In the genomic region with DNA sequence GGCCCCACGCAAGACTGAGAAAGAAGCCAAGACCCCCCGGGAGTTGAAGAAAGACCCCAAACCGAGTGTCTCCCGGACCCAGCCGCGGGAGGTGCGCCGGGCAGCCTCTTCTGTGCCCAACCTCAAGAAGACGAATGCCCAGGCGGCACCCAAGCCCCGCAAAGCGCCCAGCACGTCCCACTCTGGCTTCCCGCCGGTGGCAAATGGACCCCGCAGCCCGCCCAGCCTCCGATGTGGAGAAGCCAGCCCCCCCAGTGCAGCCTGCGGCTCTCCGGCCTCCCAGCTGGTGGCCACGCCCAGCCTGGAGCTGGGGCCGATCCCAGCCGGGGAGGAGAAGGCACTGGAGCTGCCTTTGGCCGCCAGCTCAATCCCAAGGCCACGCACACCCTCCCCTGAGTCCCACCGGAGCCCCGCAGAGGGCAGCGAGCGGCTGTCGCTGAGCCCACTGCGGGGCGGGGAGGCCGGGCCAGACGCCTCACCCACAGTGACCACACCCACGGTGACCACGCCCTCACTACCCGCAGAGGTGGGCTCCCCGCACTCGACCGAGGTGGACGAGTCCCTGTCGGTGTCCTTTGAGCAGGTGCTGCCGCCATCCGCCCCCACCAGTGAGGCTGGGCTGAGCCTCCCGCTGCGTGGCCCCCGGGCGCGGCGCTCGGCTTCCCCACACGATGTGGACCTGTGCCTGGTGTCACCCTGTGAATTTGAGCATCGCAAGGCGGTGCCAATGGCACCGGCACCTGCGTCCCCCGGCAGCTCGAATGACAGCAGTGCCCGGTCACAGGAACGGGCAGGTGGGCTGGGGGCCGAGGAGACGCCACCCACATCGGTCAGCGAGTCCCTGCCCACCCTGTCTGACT, we compare ENCODE assay signal across 24 cellular contexts. TPM values are rescaled to one million over a fixed set of nuclear protein-coding genes. Genes with fewer than 3 reads are reported as not detected.
A peak's percentile ranks its signal among the peaks of the same experiment; 100 is the strongest.
DNase-seq lines count a peak whose midpoint lies in the region; ATAC-seq, FAIRE-seq and TF ChIP-seq lines count a peak whose summit lies in the region.
"Had no signal": no experiment of that assay in that cellular context is flagged by ENCODE, and none has a peak within 500 bp of the region (broad histone marks: within the 10 kb centered on the region; RNA-seq: fewer than 3 reads in every experiment).

No MANE protein-coding gene starts in this region.

- H3K9ac ChIP-seq in endothelial cell of umbilical vein (replicated peaks; ENCODE audit: extremely low read depth, insufficient read depth, low read length) = no peak overlapping the region
- H3K9ac ChIP-seq: BLaER1, GM23248, KMS-11 had no signal

- peaks cover 49% of the 10 kb centered on the region for H3K36me3 Mint-ChIP-seq in WTC11
- peaks cover 65% of the 10 kb centered on the region for H3K36me3 Mint-ChIP-seq in stimulated activated memory B cell treated with anti-CD40 and anti-IgM and Interleukin-4, amounts not matched to agents 10 μg/mL and 1 μg/mL and 100 μg/mL, for 72 hours

- no peak for FAIRE-seq in endothelial cell of umbilical vein (lab: Jason Lieb, UNC)
- FAIRE-seq: GM12892 had no signal

- no peaks in the 10 kb centered on the region for H3K9me3 ChIP-seq in endothelial cell of umbilical vein (replicated peaks; ENCODE audit: control insufficient read depth, insufficient read depth, low read length)
- H3K9me3 ChIP-seq: Caco-2, Peyer's patch, SJSA1 had no signal

- no peak overlapping the region for H2AFZ ChIP-seq in endothelial cell of umbilical vein (ENCODE audit: low read depth, low read length)
- H2AFZ ChIP-seq: GM23248 had no signal

- dilution Hi-C loops in endothelial cell of umbilical vein (cut with MboI; ENCODE audit: extremely low pct_ligation_motif_present, low sequenced_read_pairs) = no loop called here

- no peak for TF ChIP-seq POLR2A in endothelial cell of umbilical vein (IDR thresholded peaks at IDR 0.05; ENCODE audit: low read depth, low read length)

- intact Hi-C loops in endothelial cell of umbilical vein (cut with micrococcal nuclease) = no loop called here

- CTCF ChIA-PET in WTC11 (lab: Charles Lee) (interaction anchor here (0.9 to 2.4 kb wide), 5 partner anchors 13 to 48 kb away, joined by 3 to 16 read pairs (median 7); no protein-coding TSS in a partner anchor), endothelial cell of umbilical vein (lab: Charles Lee) (interaction anchor here (0.9 to 3.3 kb wide), 2 partner anchors 23 to 39 kb away, joined by 3 to 20 read pairs; no protein-coding TSS in a partner anchor)

- H3K4me3 Mint-ChIP-seq in WTC11 = no peak overlapping the region
- H3K4me3 Mint-ChIP-seq in stimulated activated memory B cell treated with anti-CD40 and anti-IgM and Interleukin-4, amounts not matched to agents 10 μg/mL and 1 μg/mL and 100 μg/mL, for 72 hours = no peak overlapping the region
- H3K4me3 Mint-ChIP-seq: CD4-positive, alpha-beta memory T cell had no signal

- H3K36me3 ChIP-seq in H7 (replicated peaks; ENCODE audit: control insufficient read depth, insufficient read depth, low read length) (peaks cover 31% of the 10 kb centered on the region), endothelial cell of umbilical vein (ENCODE audit: control insufficient read depth in 2 of 2, extremely low read depth in 1 of 2, insufficient read depth in 2 of 2, low read length in 2 of 2) (peaks cover 41 to 52% of the 10 kb centered on the region in 2 experiments)

- H3K27ac Mint-ChIP-seq in WTC11 = no peak overlapping the region
- H3K27ac Mint-ChIP-seq in stimulated activated memory B cell treated with anti-CD40 and anti-IgM and Interleukin-4, amounts not matched to agents 10 μg/mL and 1 μg/mL and 100 μg/mL, for 72 hours = no peak overlapping the region
- H3K27ac Mint-ChIP-seq: CD4-positive, alpha-beta memory T cell had no signal

- TF ChIP-seq CTCF in WTC11 (IDR thresholded peaks at IDR 0.05) (0 out of 2 replicates have a peak, but pooled peaks have one; percentile 4), endothelial cell of umbilical vein (IDR thresholded peaks at IDR 0.05; ENCODE audit: extremely low read depth in 1 of 2, insufficient read depth in 1 of 2, low read depth in 1 of 2, low read length in 2 of 2) (no peak)

- H3K4me1 ChIP-seq in endothelial cell of umbilical vein (ENCODE audit: control insufficient read depth, extremely low read depth, insufficient read depth, low read length) = peaks cover 8% of the 10 kb centered on the region
- H3K4me1 ChIP-seq: Caco-2, HAP-1 had no signal

- no peaks in the 10 kb centered on the region for H3K27me3 Mint-ChIP-seq in WTC11 (ENCODE audit: low read depth)
- no peaks in the 10 kb centered on the region for H3K27me3 Mint-ChIP-seq in stimulated activated memory B cell treated with anti-CD40 and anti-IgM and Interleukin-4, amounts not matched to agents 10 μg/mL and 1 μg/mL and 100 μg/mL, for 72 hours
- H3K27me3 Mint-ChIP-seq: CD4-positive, alpha-beta memory T cell had no signal

- H3K9me3 Mint-ChIP-seq in WTC11 = no peaks in the 10 kb centered on the region
- no peaks in the 10 kb centered on the region for H3K9me3 Mint-ChIP-seq in stimulated activated memory B cell treated with anti-CD40 and anti-IgM and Interleukin-4, amounts not matched to agents 10 μg/mL and 1 μg/mL and 100 μg/mL, for 72 hours

- ATAC-seq in WTC11 (no peak), GM21576 (IDR thresholded peaks at IDR 0.05; ENCODE audit: unreplicated experiment) (no peak)
- ATAC-seq in stimulated activated memory B cell treated with anti-CD40 and anti-IgM and Interleukin-4, amounts not matched to agents 10 μg/mL and 1 μg/mL and 100 μg/mL, for 72 hours = peak; percentile 36

- no peaks in the 10 kb centered on the region for H3K4me1 Mint-ChIP-seq in WTC11
- H3K4me1 Mint-ChIP-seq in stimulated activated memory B cell treated with anti-CD40 and anti-IgM and Interleukin-4, amounts not matched to agents 10 μg/mL and 1 μg/mL and 100 μg/mL, for 72 hours = peaks cover 22% of the 10 kb centered on the region

- no peak overlapping the region for H3K4me2 ChIP-seq in endothelial cell of umbilical vein (ENCODE audit: insufficient read depth, low read length)
- H3K4me2 ChIP-seq: BLaER1, KMS-11 had no signal

- no peaks in the 10 kb centered on the region for H3K9me1 ChIP-seq in endothelial cell of umbilical vein (replicated peaks; ENCODE audit: control insufficient read depth, extremely low read depth, insufficient read depth, low read length)

- POLR2A ChIA-PET in WTC11 (lab: Charles Lee) (no interaction called here), endothelial cell of umbilical vein (lab: Charles Lee) (no interaction called here)

- TSS peak; percentile 17 for BruUV-seq in endothelial cell of umbilical vein (replicated peaks; lab: Mats Ljungman, UMichigan)

- no peak overlapping the region for H3K27ac ChIP-seq in endothelial cell of umbilical vein (ENCODE audit: insufficient read depth, low read depth, low read length)
- H3K27ac ChIP-seq: BLaER1, GM23248, KMS-11, Peyer's patch, SJSA1 had no signal

- no peaks in the 10 kb centered on the region for H3K27me3 ChIP-seq in H7 (ENCODE audit: control insufficient read depth, insufficient read depth, low read length)
- no peaks in the 10 kb centered on the region for H3K27me3 ChIP-seq in endothelial cell of umbilical vein (ENCODE audit: control insufficient read depth in 2 of 2, insufficient read depth in 2 of 2, low read length in 2 of 2)
- H3K27me3 ChIP-seq: BLaER1, Peyer's patch, SJSA1 had no signal

- DNase-seq in H7 = peak; percentile 51
- no peak for DNase-seq in WTC11 (ENCODE audit: low spot score)
- no peak for DNase-seq in endothelial cell of umbilical vein (ENCODE audit: low read depth, low spot score)
- DNase-seq in middle frontal gyrus (ENCODE audit: extremely low spot score, low spot score) = no peak
- no peak for DNase-seq in epidermal melanocyte (ENCODE audit: insufficient read length, low spot score)
- no peak for DNase-seq in superior temporal gyrus (ENCODE audit: extremely low spot score)
- DNase-seq: Caco-2; CD4-positive, alpha-beta memory T cell; DND-41; GM23248; NCI-H1092 treated with DMSO at 0.1 percent for 48 hours; NCI-H146; NCI-H2029; NCI-H2227 treated with DMSO at 0.1 percent for 48 hours; NCI-H510A; NCI-H748 treated with DMSO at 0.1 percent for 48 hours; Peyer's patch had no signal

- no peaks in the 10 kb centered on the region for H4K20me1 ChIP-seq in endothelial cell of umbilical vein (replicated peaks; ENCODE audit: control insufficient read depth, extremely low read depth, insufficient read depth, low read length)

- H3K4me3 ChIP-seq in H7 (ENCODE audit: insufficient read depth, low read depth, low read length) (no peak overlapping the region), endothelial cell of umbilical vein (replicated peaks in 1 of 3; ENCODE audit: insufficient read depth in 1 of 3, low read depth in 1 of 3, low read length in 3 of 3) (no peak overlapping the region)
- H3K4me3 ChIP-seq: BLaER1, GM23248, HAP-1, Peyer's patch, SJSA1 had no signal

- peaks cover 99% of the 10 kb centered on the region for H3K79me2 ChIP-seq in endothelial cell of umbilical vein (ENCODE audit: control insufficient read depth, insufficient read depth, low read length)

RNA-seq across cellular contexts. Expression of a gene that starts 7.9 kb away (rescaled TPM):
- 27.1 and 28.0 TPM in 2 replicates for total RNA-seq in H7 (2014; rRNA removed; shearing (Covaris generic))
- total RNA-seq in WTC11 (2021) (115 to 124 TPM (median 120 TPM) in 3 replicates), endothelial cell of umbilical vein (143 and 166 TPM in 2 replicates)
- polyA plus RNA-seq in endothelial cell of umbilical vein = 94.8 and 157 TPM in 2 replicates
- polyA plus RNA-seq in endothelial cell of umbilical vein (2011; cell fraction: cytosol; rRNA removed) = 40.6 and 56.8 TPM in 2 replicates
- polyA plus RNA-seq in endothelial cell of umbilical vein (2011; cell fraction: nucleus; rRNA removed) = 41.1 and 46.1 TPM in 2 replicates
- 117 and 119 TPM in 2 replicates for polyA plus RNA-seq in endothelial cell of umbilical vein (2012)
- polyA minus RNA-seq in endothelial cell of umbilical vein = 84.1 and 137 TPM in 2 replicates
- polyA minus RNA-seq in endothelial cell of umbilical vein (2011; cell fraction: cytosol; rRNA and poly(A)+ RNA removed) = 58.3 TPM
- 35.6 and 43.7 TPM in 2 replicates for polyA minus RNA-seq in endothelial cell of umbilical vein (2011; cell fraction: nucleus; rRNA and poly(A)+ RNA removed)

RNA-seq across cellular contexts. Expression of a gene that starts 24.1 kb away (rescaled TPM):
- 21.6 and 21.7 TPM in 2 replicates for total RNA-seq in H7 (2014; rRNA removed; shearing (Covaris generic))
- total RNA-seq in WTC11 (2021) (22.8 to 26.8 TPM (median 25.1 TPM) in 3 replicates), endothelial cell of umbilical vein (1.4 and 1.6 TPM in 2 replicates)
- polyA plus RNA-seq in endothelial cell of umbilical vein = 0.66 and 0.80 TPM in 2 replicates
- polyA plus RNA-seq in endothelial cell of umbilical vein (2011; cell fraction: cytosol; rRNA removed) = 0.48 and 0.49 TPM in 2 replicates
- 0.53 and 1.2 TPM in 2 replicates for polyA plus RNA-seq in endothelial cell of umbilical vein (2011; cell fraction: nucleus; rRNA removed)
- 3.6 and 5.6 TPM in 2 replicates for polyA plus RNA-seq in endothelial cell of umbilical vein (2012)
- 1.2 and 1.3 TPM in 2 replicates for polyA minus RNA-seq in endothelial cell of umbilical vein
- polyA minus RNA-seq in endothelial cell of umbilical vein (2011; cell fraction: cytosol; rRNA and poly(A)+ RNA removed) = 1.1 TPM
- polyA minus RNA-seq in endothelial cell of umbilical vein (2011; cell fraction: nucleus; rRNA and poly(A)+ RNA removed) = 0.63 and 1.1 TPM in 2 replicates

RNA-seq across cellular contexts. Expression of a gene that starts 39.0 kb away (rescaled TPM):
- 6.6 and 8.8 TPM in 2 replicates for total RNA-seq in H7 (2014; rRNA removed; shearing (Covaris generic))
- 40.7 to 42.9 TPM (median 41.1 TPM) in 3 replicates for total RNA-seq in WTC11 (2021)
- total RNA-seq in endothelial cell of umbilical vein = 0.09 and 0.30 TPM in 2 replicates
- polyA plus RNA-seq in endothelial cell of umbilical vein = 0.04 and 0.06 TPM in 2 replicates
- polyA plus RNA-seq in endothelial cell of umbilical vein (2011; cell fraction: cytosol; rRNA removed) = 0.01 and 0.03 TPM in 2 replicates
- 0.08 TPM in 2 replicates for polyA plus RNA-seq in endothelial cell of umbilical vein (2011; cell fraction: nucleus; rRNA removed)
- polyA plus RNA-seq in endothelial cell of umbilical vein (2012) = 0.12 and 0.14 TPM in 2 replicates
- 0.49 TPM in 1 of 2 replicates, not detected in the other for polyA minus RNA-seq in endothelial cell of umbilical vein
- polyA minus RNA-seq in endothelial cell of umbilical vein (2011; cell fraction: cytosol; rRNA and poly(A)+ RNA removed) = 0.61 TPM
- polyA minus RNA-seq in endothelial cell of umbilical vein (2011; cell fraction: nucleus; rRNA and poly(A)+ RNA removed) = not detected in 2 replicates
- total RNA-seq: SJSA1 had no signal
- polyA plus RNA-seq: CD4-positive, alpha-beta memory T cell had no signal
